In genomic region chr1:24005163-24005562, GRCh38 we compare ENCODE assay signal across 36 cellular contexts.
"Had no signal": no experiment of that assay in that cellular context is flagged by ENCODE, and none has a peak within 500 bp of the region (broad histone marks: within the 10 kb centered on the region; RNA-seq: fewer than 3 reads in every experiment).

No MANE protein-coding gene starts in this region.

- FAIRE-seq: astrocyte, TTC549 had no signal

- H3K36me3 ChIP-seq: adrenal gland, brain microvascular endothelial cell, breast epithelium had no signal

- H3K27ac ChIP-seq: adrenal gland, body of pancreas, brain microvascular endothelial cell, breast epithelium, VCaP had no signal

- H3K9me3 Mint-ChIP-seq: activated CD4-positive, alpha-beta memory T cell treated with anti-CD3 and anti-CD28 coated beads, Interleukin-2, amount 10 ng/mL, durations not matched to agents 7 days and 5 days; activated CD4-positive, alpha-beta T cell treated with anti-CD3 and anti-CD28 coated beads, Interleukin-2, amount 10 ng/mL, durations not matched to agents 7 days and 5 days; activated naive CD4-positive, alpha-beta T cell treated with anti-CD3 and anti-CD28 coated beads, Interleukin-2, amount 10 ng/mL, durations not matched to agents 7 days and 5 days; activated naive CD4-positive, alpha-beta T cell treated with anti-CD3 and anti-CD28 coated beads, Interleukin-2, amount 50 U/mL, for 72 hours; activated naive CD8-positive, alpha-beta T cell treated with anti-CD3 and anti-CD28 coated beads for 36 hours; activated T-cell treated with anti-CD3 and anti-CD28 coated beads, Interleukin-2, amount 50 U/mL, for 24 hours; activated T-helper 2 cell treated with anti-CD3 and anti-CD28 coated beads, Interferon-gamma antibody, Interleukin-2, Interleukin-4, amounts not matched to agents 10 μg/mL and 5 μg/mL and 100 μg/mL, durations not matched to agents 14 hours and 24 hours and 36 hours; T-helper 1 cell treated with Interleukin-12 subunit alpha and Interleukin-12 subunit beta and Interleukin-4 antibody, amounts not matched to agents 30 μg/mL and 1 μg/mL, for 36 hours; T-helper 2 cell treated with Interferon-gamma antibody and Interleukin-4, amounts not matched to agents 5 μg/mL and 100 μg/mL, for 36 hours had no signal

- H3K36me3 Mint-ChIP-seq: activated CD8-positive, alpha-beta memory T cell treated with anti-CD3 and anti-CD28 coated beads, Interleukin-2, amount 10 ng/mL, durations not matched to agents 7 days and 5 days; activated naive CD4-positive, alpha-beta T cell treated with anti-CD3 and anti-CD28 coated beads, Interleukin-2, amount 10 ng/mL, durations not matched to agents 7 days and 5 days; activated naive CD4-positive, alpha-beta T cell treated with anti-CD3 and anti-CD28 coated beads, Interleukin-2, amount 50 U/mL, for 72 hours; activated naive CD8-positive, alpha-beta T cell treated with anti-CD3 and anti-CD28 coated beads for 36 hours had no signal

- H3K4me3 Mint-ChIP-seq: activated CD4-positive, alpha-beta memory T cell treated with anti-CD3 and anti-CD28 coated beads, Interleukin-2, amount 10 ng/mL, durations not matched to agents 7 days and 5 days; activated CD4-positive, alpha-beta T cell treated with anti-CD3 and anti-CD28 coated beads for 36 hours; activated CD4-positive, alpha-beta T cell treated with anti-CD3 and anti-CD28 coated beads, Interleukin-2, amount 10 ng/mL, durations not matched to agents 7 days and 5 days; activated CD8-positive, alpha-beta memory T cell treated with anti-CD3 and anti-CD28 coated beads, Interleukin-2, amount 10 ng/mL, durations not matched to agents 7 days and 5 days; activated CD8-positive, alpha-beta T cell treated with anti-CD3 and anti-CD28 coated beads, Interleukin-2, amount 10 ng/mL, durations not matched to agents 7 days and 5 days; activated naive CD4-positive, alpha-beta T cell treated with anti-CD3 and anti-CD28 coated beads, Interleukin-2, amount 10 ng/mL, durations not matched to agents 7 days and 5 days; activated naive CD8-positive, alpha-beta T cell treated with anti-CD3 and anti-CD28 coated beads for 36 hours; activated T-cell treated with anti-CD3 and anti-CD28 coated beads, Interleukin-2, amount 50 U/mL, for 24 hours; T-helper 1 cell treated with Interleukin-12 subunit alpha and Interleukin-12 subunit beta and Interleukin-4 antibody, amounts not matched to agents 30 μg/mL and 1 μg/mL, for 36 hours; T-helper 2 cell treated with Interferon-gamma antibody and Interleukin-4, amounts not matched to agents 5 μg/mL and 100 μg/mL, for 36 hours had no signal

- H3K9me3 ChIP-seq: adrenal gland, body of pancreas, breast epithelium had no signal

- H3K4me3 ChIP-seq: adrenal gland, body of pancreas, breast epithelium had no signal

- ATAC-seq: activated CD4-positive, alpha-beta T cell treated with anti-CD3 and anti-CD28 coated beads for 36 hours; activated CD4-positive, CD25-positive, alpha-beta regulatory T cell treated with anti-CD3 and anti-CD28 coated beads, Interleukin-2, amount 50 U/mL, for 24 hours; activated CD8-positive, alpha-beta memory T cell treated with anti-CD3 and anti-CD28 coated beads, Interleukin-2, amount 10 ng/mL, durations not matched to agents 7 days and 5 days; activated CD8-positive, alpha-beta T cell treated with anti-CD3 and anti-CD28 coated beads, Interleukin-2, amount 10 ng/mL, durations not matched to agents 7 days and 5 days; activated naive CD4-positive, alpha-beta T cell treated with anti-CD3 and anti-CD28 coated beads, Interleukin-2, amount 50 U/mL, for 72 hours; body of pancreas had no signal

- H3K4me1 ChIP-seq: breast epithelium had no signal

- H3K4me1 Mint-ChIP-seq: activated CD4-positive, alpha-beta memory T cell treated with anti-CD3 and anti-CD28 coated beads, Interleukin-2, amount 10 ng/mL, durations not matched to agents 7 days and 5 days; activated CD4-positive, alpha-beta T cell treated with anti-CD3 and anti-CD28 coated beads for 36 hours; activated CD4-positive, alpha-beta T cell treated with anti-CD3 and anti-CD28 coated beads, Interleukin-2, amount 10 ng/mL, durations not matched to agents 7 days and 5 days; activated CD8-positive, alpha-beta memory T cell treated with anti-CD3 and anti-CD28 coated beads, Interleukin-2, amount 10 ng/mL, durations not matched to agents 7 days and 5 days; activated naive CD4-positive, alpha-beta T cell treated with anti-CD3 and anti-CD28 coated beads, Interleukin-2, amount 10 ng/mL, durations not matched to agents 7 days and 5 days; activated naive CD8-positive, alpha-beta T cell treated with anti-CD3 and anti-CD28 coated beads for 36 hours had no signal

- H3K27ac Mint-ChIP-seq: activated CD4-positive, alpha-beta memory T cell treated with anti-CD3 and anti-CD28 coated beads, Interleukin-2, amount 10 ng/mL, durations not matched to agents 7 days and 5 days; activated CD4-positive, alpha-beta T cell treated with anti-CD3 and anti-CD28 coated beads for 36 hours; activated CD4-positive, alpha-beta T cell treated with anti-CD3 and anti-CD28 coated beads, Interleukin-2, amount 10 ng/mL, durations not matched to agents 7 days and 5 days; activated CD8-positive, alpha-beta memory T cell treated with anti-CD3 and anti-CD28 coated beads, Interleukin-2, amount 10 ng/mL, durations not matched to agents 7 days and 5 days; activated CD8-positive, alpha-beta T cell treated with anti-CD3 and anti-CD28 coated beads, Interleukin-2, amount 10 ng/mL, durations not matched to agents 7 days and 5 days; activated naive CD4-positive, alpha-beta T cell treated with anti-CD3 and anti-CD28 coated beads, Interleukin-2, amount 10 ng/mL, durations not matched to agents 7 days and 5 days; activated naive CD8-positive, alpha-beta T cell treated with anti-CD3 and anti-CD28 coated beads for 36 hours; activated T-cell treated with anti-CD3 and anti-CD28 coated beads, Interleukin-2, amount 50 U/mL, for 24 hours; activated T-helper 2 cell treated with anti-CD3 and anti-CD28 coated beads, Interferon-gamma antibody, Interleukin-2, Interleukin-4, amounts not matched to agents 10 μg/mL and 5 μg/mL and 100 μg/mL, durations not matched to agents 14 hours and 24 hours and 36 hours; T-helper 1 cell treated with Interleukin-12 subunit alpha and Interleukin-12 subunit beta and Interleukin-4 antibody, amounts not matched to agents 30 μg/mL and 1 μg/mL, for 36 hours; T-helper 2 cell treated with Interferon-gamma antibody and Interleukin-4, amounts not matched to agents 5 μg/mL and 100 μg/mL, for 36 hours had no signal

- H3K27me3 ChIP-seq: adrenal gland, body of pancreas, brain microvascular endothelial cell, breast epithelium had no signal

- DNase-seq: activated CD4-positive, alpha-beta memory T cell treated with anti-CD3 and anti-CD28 coated beads, Interleukin-2, amount 10 ng/mL, durations not matched to agents 7 days and 5 days; activated CD4-positive, alpha-beta T cell treated with anti-CD3 and anti-CD28 coated beads for 1 hour; activated CD4-positive, alpha-beta T cell treated with anti-CD3 and anti-CD28 coated beads for 36 hours; activated CD4-positive, alpha-beta T cell treated with anti-CD3 and anti-CD28 coated beads for 48 hours; activated CD4-positive, alpha-beta T cell treated with anti-CD3 and anti-CD28 coated beads, Interleukin-2, amount 10 ng/mL, durations not matched to agents 7 days and 5 days; activated CD4-positive, alpha-beta T cell treated with anti-CD3 and anti-CD28 coated beads, Interleukin-2, amount 50 U/mL, for 48 hours; activated CD4-positive, CD25-positive, alpha-beta regulatory T cell; activated CD8-positive, alpha-beta memory T cell treated with anti-CD3 and anti-CD28 coated beads for 24 hours; activated CD8-positive, alpha-beta memory T cell treated with anti-CD3 and anti-CD28 coated beads, Interleukin-2, amount 10 ng/mL, durations not matched to agents 7 days and 5 days; activated CD8-positive, alpha-beta memory T cell treated with anti-CD3 and anti-CD28 coated beads, Interleukin-2, amount 50 U/mL, for 48 hours; activated CD8-positive, alpha-beta T cell treated with anti-CD3 and anti-CD28 coated beads, Interleukin-2, amount 10 ng/mL, durations not matched to agents 7 days and 5 days; activated effector memory CD4-positive, alpha-beta T cell treated with Interleukin-2 at 50 U/mL for 16 hours; activated gamma-delta T cell; activated naive CD4-positive, alpha-beta T cell treated with anti-CD3 and anti-CD28 coated beads, Interleukin-2, amount 10 ng/mL, durations not matched to agents 7 days and 5 days; activated naive CD4-positive, alpha-beta T cell treated with Interleukin-2 at 50 U/mL for 16 hours; activated naive CD8-positive, alpha-beta T cell treated with anti-CD3 and anti-CD28 coated beads for 36 hours; activated T-cell treated with anti-CD3 and anti-CD28 coated beads, Interleukin-2, amount 50 U/mL, for 24 hours; activated T-cell treated with anti-CD3 and anti-CD28 coated beads, Interleukin-2, amount 50 U/mL, for 48 hours; adrenal gland; amniotic stem cell; aorta; body of pancreas; brain microvascular endothelial cell; central memory CD4-positive, alpha-beta T cell; T-helper 1 cell; T-helper 2 cell; T-helper 9 cell had no signal
